ENCODE assay signal across 1 cellular context in the genomic region with DNA sequence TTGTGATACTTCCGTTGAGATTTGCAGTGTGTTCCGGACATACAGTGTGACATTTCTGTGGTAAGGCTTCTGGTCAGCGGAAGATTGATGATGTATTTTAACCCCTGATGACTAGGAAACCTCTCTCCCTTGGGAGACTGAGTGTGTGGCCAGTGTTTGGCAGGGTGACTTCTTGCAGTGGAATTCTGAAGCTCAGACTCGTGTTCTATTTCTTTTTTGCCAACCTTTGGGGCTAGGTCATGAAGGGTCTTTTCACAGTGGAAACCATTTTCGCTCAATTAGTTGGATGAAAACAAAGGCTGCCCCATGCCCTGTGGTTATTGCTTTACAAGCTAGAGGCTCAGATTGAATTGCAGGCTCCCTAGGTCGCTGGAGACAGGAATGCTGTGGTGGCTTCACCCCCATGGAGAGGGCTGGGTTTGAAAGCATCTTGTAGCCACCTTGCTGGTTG.
A peak's percentile ranks its signal among the peaks of the same experiment; 100 is the strongest.
TF ChIP-seq lines count a peak whose summit lies in the region.

No MANE protein-coding gene starts in this region.

TF ChIP-seq in GM23338, 12 proteins besides CTCF, POLR2A, EP300 and RAD21:
- TF ChIP-seq, protein P1, sequence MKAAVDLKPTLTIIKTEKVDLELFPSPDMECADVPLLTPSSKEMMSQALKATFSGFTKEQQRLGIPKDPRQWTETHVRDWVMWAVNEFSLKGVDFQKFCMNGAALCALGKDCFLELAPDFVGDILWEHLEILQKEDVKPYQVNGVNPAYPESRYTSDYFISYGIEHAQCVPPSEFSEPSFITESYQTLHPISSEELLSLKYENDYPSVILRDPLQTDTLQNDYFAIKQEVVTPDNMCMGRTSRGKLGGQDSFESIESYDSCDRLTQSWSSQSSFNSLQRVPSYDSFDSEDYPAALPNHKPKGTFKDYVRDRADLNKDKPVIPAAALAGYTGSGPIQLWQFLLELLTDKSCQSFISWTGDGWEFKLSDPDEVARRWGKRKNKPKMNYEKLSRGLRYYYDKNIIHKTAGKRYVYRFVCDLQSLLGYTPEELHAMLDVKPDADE (IDR thresholded peaks at IDR 0.05) = no peak
- TF ChIP-seq, protein P2, sequence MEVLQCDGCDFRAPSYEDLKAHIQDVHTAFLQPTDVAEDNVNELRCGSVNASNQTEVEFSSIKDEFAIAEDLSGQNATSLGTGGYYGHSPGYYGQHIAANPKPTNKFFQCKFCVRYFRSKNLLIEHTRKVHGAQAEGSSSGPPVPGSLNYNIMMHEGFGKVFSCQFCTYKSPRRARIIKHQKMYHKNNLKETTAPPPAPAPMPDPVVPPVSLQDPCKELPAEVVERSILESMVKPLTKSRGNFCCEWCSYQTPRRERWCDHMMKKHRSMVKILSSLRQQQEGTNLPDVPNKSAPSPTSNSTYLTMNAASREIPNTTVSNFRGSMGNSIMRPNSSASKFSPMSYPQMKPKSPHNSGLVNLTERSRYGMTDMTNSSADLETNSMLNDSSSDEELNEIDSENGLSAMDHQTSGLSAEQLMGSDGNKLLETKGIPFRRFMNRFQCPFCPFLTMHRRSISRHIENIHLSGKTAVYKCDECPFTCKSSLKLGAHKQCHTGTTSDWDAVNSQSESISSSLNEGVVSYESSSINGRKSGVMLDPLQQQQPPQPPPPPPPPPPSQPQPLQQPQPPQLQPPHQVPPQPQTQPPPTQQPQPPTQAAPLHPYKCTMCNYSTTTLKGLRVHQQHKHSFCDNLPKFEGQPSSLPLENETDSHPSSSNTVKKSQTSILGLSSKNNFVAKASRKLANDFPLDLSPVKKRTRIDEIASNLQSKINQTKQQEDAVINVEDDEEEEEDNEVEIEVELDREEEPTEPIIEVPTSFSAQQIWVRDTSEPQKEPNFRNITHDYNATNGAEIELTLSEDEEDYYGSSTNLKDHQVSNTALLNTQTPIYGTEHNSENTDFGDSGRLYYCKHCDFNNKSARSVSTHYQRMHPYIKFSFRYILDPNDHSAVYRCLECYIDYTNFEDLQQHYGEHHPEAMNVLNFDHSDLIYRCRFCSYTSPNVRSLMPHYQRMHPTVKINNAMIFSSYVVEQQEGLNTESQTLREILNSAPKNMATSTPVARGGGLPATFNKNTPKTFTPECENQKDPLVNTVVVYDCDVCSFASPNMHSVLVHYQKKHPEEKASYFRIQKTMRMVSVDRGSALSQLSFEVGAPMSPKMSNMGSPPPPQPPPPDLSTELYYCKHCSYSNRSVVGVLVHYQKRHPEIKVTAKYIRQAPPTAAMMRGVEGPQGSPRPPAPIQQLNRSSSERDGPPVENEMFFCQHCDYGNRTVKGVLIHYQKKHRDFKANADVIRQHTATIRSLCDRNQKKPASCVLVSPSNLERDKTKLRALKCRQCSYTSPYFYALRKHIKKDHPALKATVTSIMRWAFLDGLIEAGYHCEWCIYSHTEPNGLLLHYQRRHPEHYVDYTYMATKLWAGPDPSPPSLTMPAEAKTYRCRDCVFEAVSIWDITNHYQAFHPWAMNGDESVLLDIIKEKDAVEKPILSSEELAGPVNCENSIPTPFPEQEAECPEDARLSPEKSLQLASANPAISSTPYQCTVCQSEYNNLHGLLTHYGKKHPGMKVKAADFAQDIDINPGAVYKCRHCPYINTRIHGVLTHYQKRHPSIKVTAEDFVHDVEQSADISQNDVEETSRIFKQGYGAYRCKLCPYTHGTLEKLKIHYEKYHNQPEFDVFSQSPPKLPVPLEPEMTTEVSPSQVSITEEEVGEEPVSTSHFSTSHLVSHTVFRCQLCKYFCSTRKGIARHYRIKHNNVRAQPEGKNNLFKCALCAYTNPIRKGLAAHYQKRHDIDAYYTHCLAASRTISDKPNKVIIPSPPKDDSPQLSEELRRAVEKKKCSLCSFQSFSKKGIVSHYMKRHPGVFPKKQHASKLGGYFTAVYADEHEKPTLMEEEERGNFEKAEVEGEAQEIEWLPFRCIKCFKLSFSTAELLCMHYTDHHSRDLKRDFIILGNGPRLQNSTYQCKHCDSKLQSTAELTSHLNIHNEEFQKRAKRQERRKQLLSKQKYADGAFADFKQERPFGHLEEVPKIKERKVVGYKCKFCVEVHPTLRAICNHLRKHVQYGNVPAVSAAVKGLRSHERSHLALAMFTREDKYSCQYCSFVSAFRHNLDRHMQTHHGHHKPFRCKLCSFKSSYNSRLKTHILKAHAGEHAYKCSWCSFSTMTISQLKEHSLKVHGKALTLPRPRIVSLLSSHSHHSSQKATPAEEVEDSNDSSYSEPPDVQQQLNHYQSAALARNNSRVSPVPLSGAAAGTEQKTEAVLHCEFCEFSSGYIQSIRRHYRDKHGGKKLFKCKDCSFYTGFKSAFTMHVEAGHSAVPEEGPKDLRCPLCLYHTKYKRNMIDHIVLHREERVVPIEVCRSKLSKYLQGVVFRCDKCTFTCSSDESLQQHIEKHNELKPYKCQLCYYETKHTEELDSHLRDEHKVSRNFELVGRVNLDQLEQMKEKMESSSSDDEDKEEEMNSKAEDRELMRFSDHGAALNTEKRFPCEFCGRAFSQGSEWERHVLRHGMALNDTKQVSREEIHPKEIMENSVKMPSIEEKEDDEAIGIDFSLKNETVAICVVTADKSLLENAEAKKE (CRISPR knock-in tag; IDR thresholded peaks at IDR 0.05) = peak; percentile 96
TF ChIP-seq in GM23338: peak in this region for 1.
